In genomic region chr19:2061936-2062729, GRCh38 we compare ENCODE assay signal across 1 cellular context.
TF ChIP-seq lines count a peak whose summit lies in the region.

No MANE protein-coding gene starts in this region.

TF ChIP-seq in HepG2, 621 proteins besides CTCF, POLR2A, EP300 and RAD21 (continued from another document):
- TF ChIP-seq STAT6 (CRISPR knock-in tag; IDR thresholded peaks at IDR 0.05; ENCODE audit: borderline replicate concordance) = no peak
- no peak for TF ChIP-seq ZNF414 (CRISPR knock-in tag; IDR thresholded peaks at IDR 0.05)
- peak; percentile 71; the same call in 1 of the 2 replicates for TF ChIP-seq THAP9 (CRISPR knock-in tag; IDR thresholded peaks at IDR 0.05; ENCODE audit: borderline replicate concordance)
- no peak for TF ChIP-seq SKI (IDR thresholded peaks at IDR 0.05; ENCODE audit: partially characterized antibody)
- no peak for TF ChIP-seq EHMT2 (IDR thresholded peaks at IDR 0.05; ENCODE audit: borderline replicate concordance, low read depth, low read length)
- TF ChIP-seq NKX3-1 (CRISPR knock-in tag; IDR thresholded peaks at IDR 0.05) = no peak
- no peak for TF ChIP-seq ZNF441 (CRISPR knock-in tag; IDR thresholded peaks at IDR 0.05; ENCODE audit: borderline replicate concordance)
- TF ChIP-seq ZNF260 (CRISPR knock-in tag; IDR thresholded peaks at IDR 0.05; ENCODE audit: borderline replicate concordance, low read depth) = no peak
- TF ChIP-seq ZNF282 (IDR thresholded peaks at IDR 0.05; ENCODE audit: partially characterized antibody) = no peak
- TF ChIP-seq ZC3H13 (CRISPR knock-in tag; IDR thresholded peaks at IDR 0.05) = no peak
- no peak for TF ChIP-seq EEA1 (CRISPR knock-in tag; IDR thresholded peaks at IDR 0.05; ENCODE audit: borderline replicate concordance)
- no peak for TF ChIP-seq HNRNPLL (IDR thresholded peaks at IDR 0.05; ENCODE audit: low read depth, low read length, poor library complexity, severe bottlenecking)
- no peak for TF ChIP-seq ATF5 (CRISPR knock-in tag; IDR thresholded peaks at IDR 0.05; ENCODE audit: low read depth)
- TF ChIP-seq CERS6 (CRISPR knock-in tag; IDR thresholded peaks at IDR 0.05) = no peak
- TF ChIP-seq CREBL2 (CRISPR knock-in tag; IDR thresholded peaks at IDR 0.05; ENCODE audit: borderline replicate concordance) = no peak
- TF ChIP-seq GZF1 (CRISPR knock-in tag; IDR thresholded peaks at IDR 0.05) = peak; percentile 19; the same call in 1 of the 2 replicates
- TF ChIP-seq ERF (CRISPR knock-in tag; IDR thresholded peaks at IDR 0.05) = no peak
- TF ChIP-seq HMG20A (CRISPR knock-in tag; IDR thresholded peaks at IDR 0.05; ENCODE audit: borderline replicate concordance) = no peak
- no peak for TF ChIP-seq SRSF9 (IDR thresholded peaks at IDR 0.05; ENCODE audit: borderline replicate concordance, insufficient read depth, low read depth, low read length, poor library complexity, severe bottlenecking)
- TF ChIP-seq CENPBD1 (CRISPR knock-in tag; IDR thresholded peaks at IDR 0.05; ENCODE audit: borderline replicate concordance, low read depth) = no peak
- peak; percentile 79 for TF ChIP-seq ZFX (CRISPR knock-in tag; IDR thresholded peaks at IDR 0.05; ENCODE audit: low read depth)
- no peak for TF ChIP-seq ZNF564 (CRISPR knock-in tag; IDR thresholded peaks at IDR 0.05)
- TF ChIP-seq KLF16 (CRISPR knock-in tag; IDR thresholded peaks at IDR 0.05) = no peak
- no peak for TF ChIP-seq NFE2 (CRISPR knock-in tag; IDR thresholded peaks at IDR 0.05)
- TF ChIP-seq XBP1 (CRISPR knock-in tag; IDR thresholded peaks at IDR 0.05) = no peak
- TF ChIP-seq FOSL1 (CRISPR knock-in tag; IDR thresholded peaks at IDR 0.05; ENCODE audit: borderline replicate concordance) = no peak
- no peak for TF ChIP-seq ZSCAN20 (CRISPR knock-in tag; IDR thresholded peaks at IDR 0.05; ENCODE audit: borderline replicate concordance)
- TF ChIP-seq FOXA3 (CRISPR knock-in tag; IDR thresholded peaks at IDR 0.05) = 0 out of 2 replicates have a peak, but pooled peaks have one; percentile 0
- TF ChIP-seq RORA (CRISPR knock-in tag; IDR thresholded peaks at IDR 0.05) = no peak
- TF ChIP-seq ZNF766 (CRISPR knock-in tag; IDR thresholded peaks at IDR 0.05; ENCODE audit: borderline replicate concordance) = no peak
- 0 out of 2 replicates have a peak, but pooled peaks have one; percentile 4 for TF ChIP-seq KDM4B (CRISPR knock-in tag; IDR thresholded peaks at IDR 0.05)
- TF ChIP-seq HDAC2 (CRISPR knock-in tag; IDR thresholded peaks at IDR 0.05) = no peak
- TF ChIP-seq RFX5 (IDR thresholded peaks at IDR 0.05; ENCODE audit: low read depth, low read length) = no peak
- TF ChIP-seq RXRA (CRISPR knock-in tag; IDR thresholded peaks at IDR 0.05) = no peak; the same call in 1 of the 2 replicates
- no peak for TF ChIP-seq RFX1 (IDR thresholded peaks at IDR 0.05)
- 0 out of 2 replicates have a peak, but pooled peaks have one; percentile 13 for TF ChIP-seq ZNF350 (CRISPR knock-in tag; IDR thresholded peaks at IDR 0.05; ENCODE audit: borderline replicate concordance, low read depth)
- TF ChIP-seq MEF2D (CRISPR knock-in tag; IDR thresholded peaks at IDR 0.05) = peak; percentile 11; the same call in 1 of the 2 replicates
- TF ChIP-seq ZBTB37 (CRISPR knock-in tag; IDR thresholded peaks at IDR 0.05) = peak; percentile 63; the same call in 1 of the 2 replicates
- no peak for TF ChIP-seq MTA3 (CRISPR knock-in tag; IDR thresholded peaks at IDR 0.05)
- TF ChIP-seq ZNF367 (CRISPR knock-in tag; IDR thresholded peaks at IDR 0.05; ENCODE audit: borderline replicate concordance) = no peak
- TF ChIP-seq ZNF891 (CRISPR knock-in tag; IDR thresholded peaks at IDR 0.05) = no peak
- no peak for TF ChIP-seq HOXA5 (CRISPR knock-in tag; IDR thresholded peaks at IDR 0.05)
